Comparison of ENCODE assay signal across 24 cellular contexts in genomic region chr6:87918461-87918941, GRCh38.
DNase-seq lines count a peak whose midpoint lies in the region; ATAC-seq and TF ChIP-seq lines count a peak whose summit lies in the region.
"Had no signal": no experiment of that assay in that cellular context is flagged by ENCODE, and none has a peak within 500 bp of the region (broad histone marks: within the 10 kb centered on the region; RNA-seq: fewer than 3 reads in every experiment).

No MANE protein-coding gene starts in this region.

- H4K91ac ChIP-seq in H9 (ENCODE audit: insufficient read length, low read depth, low read length): no peak overlapping the region

- H2BK5ac ChIP-seq in H9 (ENCODE audit: insufficient read length, low read length): no peak overlapping the region

- no peaks in the 10 kb centered on the region for H3K79me1 ChIP-seq in H9 (ENCODE audit: insufficient read depth, low read depth, low read length, poor library complexity, severe bottlenecking)

- no peaks in the 10 kb centered on the region for H3K9me2 ChIP-seq in Karpas-422 (replicated peaks; ENCODE audit: insufficient read depth, low read length)

- H2BK120ac ChIP-seq in H9 (ENCODE audit: low read depth, low read length, poor library complexity, severe bottlenecking): no peak overlapping the region

- no peak overlapping the region for H3K27ac Mint-ChIP-seq in H9
- H3K27ac Mint-ChIP-seq: activated CD8-positive, alpha-beta T cell treated with anti-CD3 and anti-CD28 coated beads, Interleukin-2, amount 10 ng/mL, durations not matched to agents 7 days and 5 days; activated T-cell treated with anti-CD3 and anti-CD28 coated beads, Interleukin-2, amount 50 U/mL, for 72 hours; natural killer cell; progenitor cell of endocrine pancreas; stimulated activated memory B cell treated with anti-CD40 and anti-IgM and Interleukin-4, amounts not matched to agents 10 μg/mL and 1 μg/mL and 100 μg/mL, for 72 hours; T-helper 1 cell treated with Interleukin-12 subunit alpha and Interleukin-12 subunit beta and Interleukin-4 antibody, amounts not matched to agents 30 μg/mL and 1 μg/mL, for 36 hours; WTC11 had no signal

- H3K9me3 ChIP-seq in BLaER1 treated with 17β-estradiol and CSF1 and Interleukin-3, amounts not matched to agents 10 nM and 100 nM (replicated peaks in 1 of 11): peaks cover 9 to 17% (median 14%) of the 10 kb centered on the region in 11 experiments; a peak in 21 of 22 replicates
- H3K9me3 ChIP-seq in Karpas-422 (ENCODE audit: low read length): no peaks in the 10 kb centered on the region
- no peaks in the 10 kb centered on the region for H3K9me3 ChIP-seq in H9 (ENCODE audit: control insufficient read depth, low read depth, low read length)
- H3K9me3 ChIP-seq: tibial artery had no signal

- WGBS in H9 (ENCODE audit: extremely low coverage, insufficient read length, low lambda C conversion rate): no CpG with 5 or more reads among the region's 5 CpGs

- H3K23me2 ChIP-seq in H9 (ENCODE audit: insufficient read length, low read depth, low read length, poor library complexity, severe bottlenecking): no peaks in the 10 kb centered on the region

- no peak for TF ChIP-seq CTCF in H9 (conservative IDR thresholded peaks at IDR 0.05)

- no peak overlapping the region for H2BK15ac ChIP-seq in H9 (ENCODE audit: low read depth, low read length)

- no peaks in the 10 kb centered on the region for H3K36me3 ChIP-seq in BLaER1 treated with 17β-estradiol and CSF1 and Interleukin-3, amounts not matched to agents 10 nM and 100 nM
- H3K36me3 ChIP-seq in Karpas-422 (ENCODE audit: insufficient read depth, low read length): no peaks in the 10 kb centered on the region; the same call in 1 of the 2 replicates
- H3K36me3 ChIP-seq: tibial artery had no signal

- H3K9ac ChIP-seq in BLaER1 treated with 17β-estradiol and CSF1 and Interleukin-3, amounts not matched to agents 10 nM and 100 nM: peak overlapping the region in 1 of 11 experiments; percentile 13; a peak in 2 of 22 replicates
- H3K9ac ChIP-seq in Karpas-422 (ENCODE audit: low read length): peak overlapping the region; percentile 82
- no peak overlapping the region for H3K9ac ChIP-seq in H9 (ENCODE audit: extremely low read depth, insufficient read length, low read length)

- DNase-seq in Karpas-422 (peak; percentile 71), NCI-H526 treated with DMSO at 0.1 percent for 48 hours (lab: John Stamatoyannopoulos, UW) (peak; percentile 90), glomerular visceral epithelial cell (ENCODE audit: extremely low spot score) (peak; percentile 77), H9 (no peak), hepatic stellate cell (ENCODE audit: low spot score) (no peak)
- DNase-seq: activated CD8-positive, alpha-beta T cell treated with anti-CD3 and anti-CD28 coated beads, Interleukin-2, amount 10 ng/mL, durations not matched to agents 7 days and 5 days; activated T-cell treated with anti-CD3 and anti-CD28 coated beads, Interleukin-2, amount 50 U/mL, for 72 hours; effector CD4-positive, alpha-beta T cell; GDM1; GOT3; head of caudate nucleus; KBM-7; natural killer cell; NCI-H146; Right ventricle myocardium superior; tibial artery had no signal

- no peak overlapping the region for H4K8ac ChIP-seq in H9 (replicated peaks; ENCODE audit: insufficient read length, low read depth, low read length)

- H3K4me1 ChIP-seq in BLaER1 treated with 17β-estradiol and CSF1 and Interleukin-3, amounts not matched to agents 10 nM and 100 nM: peaks cover 14 to 72% (median 57%) of the 10 kb centered on the region in 10 experiments
- H3K4me1 ChIP-seq in Karpas-422 (ENCODE audit: low read length) (peaks cover 100% of the 10 kb centered on the region), H9 (ENCODE audit: insufficient read depth, low read length) (no peaks in the 10 kb centered on the region; the same call in 1 of the 2 replicates)
- H3K4me1 ChIP-seq: tibial artery had no signal

- H3K56ac ChIP-seq in H9 (ENCODE audit: insufficient read length, low read depth, low read length): no peak overlapping the region

- no peak overlapping the region for H3K14ac ChIP-seq in H9 (ENCODE audit: insufficient read depth, low read length)

- peak overlapping the region in 7 of 11 experiments; percentile 32 to 76 (median 65); a peak in 12 of 22 replicates for H3K4me2 ChIP-seq in BLaER1 treated with 17β-estradiol and CSF1 and Interleukin-3, amounts not matched to agents 10 nM and 100 nM
- H3K4me2 ChIP-seq in Karpas-422 (ENCODE audit: low read depth, low read length, poor library complexity, severe bottlenecking) (peak overlapping the region; percentile 77), H9 (ENCODE audit: insufficient read depth, insufficient read length, low read length) (no peak overlapping the region)

- no peak overlapping the region for H4K5ac ChIP-seq in H9 (ENCODE audit: insufficient read length, low read depth, low read length)

- H2BK12ac ChIP-seq in H9 (ENCODE audit: insufficient read length, low read depth, low read length): no peak overlapping the region

- H3K4me3 Mint-ChIP-seq in H9: no peak overlapping the region
- H3K4me3 Mint-ChIP-seq: activated CD8-positive, alpha-beta T cell treated with anti-CD3 and anti-CD28 coated beads, Interleukin-2, amount 10 ng/mL, durations not matched to agents 7 days and 5 days; activated T-cell treated with anti-CD3 and anti-CD28 coated beads, Interleukin-2, amount 50 U/mL, for 72 hours; natural killer cell; stimulated activated memory B cell treated with anti-CD40 and anti-IgM and Interleukin-4, amounts not matched to agents 10 μg/mL and 1 μg/mL and 100 μg/mL, for 72 hours; T-helper 1 cell treated with Interleukin-12 subunit alpha and Interleukin-12 subunit beta and Interleukin-4 antibody, amounts not matched to agents 30 μg/mL and 1 μg/mL, for 36 hours; WTC11 had no signal

- H3K4me1 Mint-ChIP-seq in H9: peaks cover 18 to 27% of the 10 kb centered on the region in 2 experiments

- no peak overlapping the region for H2AFZ ChIP-seq in Karpas-422 (ENCODE audit: low read length)
- H2AFZ ChIP-seq in H9 (ENCODE audit: low read length): no peak overlapping the region

- H3K4me3 ChIP-seq in BLaER1 treated with 17β-estradiol and CSF1 and Interleukin-3, amounts not matched to agents 10 nM and 100 nM: no peak overlapping the region
- peak overlapping the region; percentile 66; the same call in 1 of the 2 replicates for H3K4me3 ChIP-seq in Karpas-422 (ENCODE audit: low read length)
- H3K4me3 ChIP-seq: lung, tibial artery had no signal

- no peak overlapping the region for H2AK5ac ChIP-seq in H9 (ENCODE audit: insufficient read length, low read length)

- no peak for ATAC-seq in GM19467 (IDR thresholded peaks at IDR 0.05; ENCODE audit: unreplicated experiment)
- ATAC-seq in GM21515 (IDR thresholded peaks at IDR 0.05; ENCODE audit: unreplicated experiment): no peak
- ATAC-seq: activated CD8-positive, alpha-beta T cell treated with anti-CD3 and anti-CD28 coated beads, Interleukin-2, amount 10 ng/mL, durations not matched to agents 7 days and 5 days; activated T-cell treated with anti-CD3 and anti-CD28 coated beads, Interleukin-2, amount 50 U/mL, for 72 hours; natural killer cell; stimulated activated memory B cell treated with anti-CD40 and anti-IgM and Interleukin-4, amounts not matched to agents 10 μg/mL and 1 μg/mL and 100 μg/mL, for 72 hours; WTC11 had no signal

- no peaks in the 10 kb centered on the region for H3K27me3 Mint-ChIP-seq in H9 (ENCODE audit: low read depth)
- H3K27me3 Mint-ChIP-seq: progenitor cell of endocrine pancreas; stimulated activated memory B cell treated with anti-CD40 and anti-IgM and Interleukin-4, amounts not matched to agents 10 μg/mL and 1 μg/mL and 100 μg/mL, for 72 hours had no signal

- H3T11ph ChIP-seq in H9 (ENCODE audit: low read length): no peak overlapping the region

- H3K27ac ChIP-seq in BLaER1 treated with 17β-estradiol and CSF1 and Interleukin-3, amounts not matched to agents 10 nM and 100 nM: peak overlapping the region in 1 of 11 experiments; percentile 33; a peak in 1 of 22 replicates
- H3K27ac ChIP-seq in Karpas-422 (ENCODE audit: low read length) (peak overlapping the region; percentile 98), H9 (ENCODE audit: insufficient read length, low read depth, low read length) (no peak overlapping the region)
- H3K27ac ChIP-seq: tibial artery had no signal

- H4K20me1 ChIP-seq in BLaER1 treated with 17β-estradiol and CSF1 and Interleukin-3, amounts not matched to agents 10 nM and 100 nM: no peaks in the 10 kb centered on the region
- H4K20me1 ChIP-seq in Karpas-422 (ENCODE audit: insufficient read depth, low read depth, low read length): no peaks in the 10 kb centered on the region
- no peaks in the 10 kb centered on the region for H4K20me1 ChIP-seq in H9 (ENCODE audit: control insufficient read depth, insufficient read depth, insufficient read length)

- H3K36me3 Mint-ChIP-seq in H9 (ENCODE audit: insufficient read depth in 1 of 3, low read depth in 3 of 3): peaks cover 2 to 11% (median 8%) of the 10 kb centered on the region in 3 experiments; a peak in 3 of 7 replicates
- H3K36me3 Mint-ChIP-seq: natural killer cell; stimulated activated memory B cell treated with anti-CD40 and anti-IgM and Interleukin-4, amounts not matched to agents 10 μg/mL and 1 μg/mL and 100 μg/mL, for 72 hours had no signal

- no peaks in the 10 kb centered on the region for H3K79me2 ChIP-seq in Karpas-422 (ENCODE audit: low read length)
- no peaks in the 10 kb centered on the region for H3K79me2 ChIP-seq in H9 (ENCODE audit: insufficient read depth, low read length)

- H3K27me3 ChIP-seq in BLaER1 treated with 17β-estradiol and CSF1 and Interleukin-3, amounts not matched to agents 10 nM and 100 nM: no peaks in the 10 kb centered on the region
- H3K27me3 ChIP-seq in Karpas-422 (ENCODE audit: low read length) (no peaks in the 10 kb centered on the region), H9 (ENCODE audit: insufficient read depth, low read length) (no peaks in the 10 kb centered on the region)
- H3K27me3 ChIP-seq: tibial artery had no signal

- no peak overlapping the region for H3K23ac ChIP-seq in H9 (ENCODE audit: insufficient read length, low read depth, low read length)

- peaks cover 5 to 7% of the 10 kb centered on the region in 2 experiments; a peak in 4 of 5 replicates for H3K9me3 Mint-ChIP-seq in H9
- H3K9me3 Mint-ChIP-seq: activated T-cell treated with anti-CD3 and anti-CD28 coated beads, Interleukin-2, amount 50 U/mL, for 72 hours; natural killer cell; stimulated activated memory B cell treated with anti-CD40 and anti-IgM and Interleukin-4, amounts not matched to agents 10 μg/mL and 1 μg/mL and 100 μg/mL, for 72 hours; T-helper 1 cell treated with Interleukin-12 subunit alpha and Interleukin-12 subunit beta and Interleukin-4 antibody, amounts not matched to agents 30 μg/mL and 1 μg/mL, for 36 hours had no signal

- no peak overlapping the region for H3K4ac ChIP-seq in H9 (ENCODE audit: low read depth, low read length)

- no peak overlapping the region for H3K18ac ChIP-seq in H9 (ENCODE audit: insufficient read length, low read depth, low read length)

- no peak overlapping the region for H2BK20ac ChIP-seq in H9 (ENCODE audit: low read depth, low read length, poor library complexity, severe bottlenecking)

Comparison
In these comparisons a context has a peak if more than half of its experiments do, and no peak if none do; other contexts are left out.
1. DNase-seq: peak in Karpas-422 (single experiment), NCI-H526 treated with DMSO at 0.1 percent for 48 hours (single experiment) and glomerular visceral epithelial cell (single experiment); none in H9 (single experiment) and hepatic stellate cell (single experiment).